ENCODE assay signal across 11 cellular contexts in the genomic region with DNA sequence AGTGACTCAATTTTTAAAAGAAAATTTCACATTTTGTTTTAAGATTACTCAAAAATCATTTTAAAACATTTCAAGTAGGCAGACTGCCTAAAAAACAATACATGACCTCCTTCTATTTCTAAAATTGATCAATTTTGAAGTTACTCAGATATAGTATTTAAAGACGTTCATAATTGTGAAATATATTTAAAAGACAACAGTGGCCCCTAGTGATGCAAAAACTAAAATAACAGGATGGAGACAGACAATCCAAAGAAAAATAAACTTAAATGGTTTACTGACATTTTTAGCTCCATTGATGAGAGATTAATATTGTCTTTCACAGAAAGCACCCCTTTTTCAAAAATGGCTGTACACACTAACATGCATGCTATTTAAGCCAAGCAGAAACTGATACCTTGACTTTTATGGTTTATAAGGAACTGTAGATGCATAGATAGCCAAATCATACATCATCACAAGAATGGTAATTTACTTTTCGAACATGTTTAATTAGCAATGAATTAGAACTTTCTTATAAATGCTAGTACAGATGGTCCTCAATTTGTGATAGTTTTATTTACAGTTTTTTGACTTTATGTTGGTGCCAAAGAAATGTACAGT.
A peak's percentile ranks its signal among the peaks of the same experiment; 100 is the strongest.
DNase-seq lines count a peak whose midpoint lies in the region; FAIRE-seq and TF ChIP-seq lines count a peak whose summit lies in the region.
"Had no signal": no experiment of that assay in that cellular context is flagged by ENCODE, and none has a peak within 500 bp of the region (broad histone marks: within the 10 kb centered on the region; RNA-seq: fewer than 3 reads in every experiment).

No MANE protein-coding gene starts in this region.

- H3K4me1 ChIP-seq in prostate gland (replicated peaks) = no peaks in the 10 kb centered on the region
- H3K4me1 ChIP-seq: parathyroid adenoma had no signal

- H3K4me3 ChIP-seq in fibroblast of mammary gland (ENCODE audit: control insufficient read depth, low read depth, low read length) (no peak overlapping the region), prostate gland (no peak overlapping the region)

- no peaks in the 10 kb centered on the region for H3K27me3 ChIP-seq in prostate gland (replicated peaks; ENCODE audit: insufficient read depth)

- no peaks in the 10 kb centered on the region for H3K9me3 ChIP-seq in prostate gland

- TF ChIP-seq CTCF in fibroblast of mammary gland (conservative IDR thresholded peaks at IDR 0.05; ENCODE audit: control insufficient read depth, insufficient read depth, low read depth, low read length) (peak; percentile 39), prostate gland (IDR thresholded peaks at IDR 0.05) (peak in 3 of 4 experiments; percentile 49 to 54 (median 50))

- DNase-seq in DMS 273 (lab: John Stamatoyannopoulos, UW; ENCODE audit: unreplicated experiment) = peak; percentile 14
- DNase-seq in DMS 273 treated with DMSO at 0.1 percent for 48 hours (lab: John Stamatoyannopoulos, UW) = no peak
- no peak for DNase-seq in RCC 7860 (ENCODE audit: low spot score)
- DNase-seq in fibroblast of mammary gland (ENCODE audit: low read depth) = peak; percentile 43
- DNase-seq in prostate gland (ENCODE audit: low spot score) = no peak
- no peak for DNase-seq in epidermal melanocyte (ENCODE audit: insufficient read length, low spot score)
- DNase-seq in HPDE6-E6E7 (ENCODE audit: extremely low spot score) = no peak
- DNase-seq in GOT3 (lab: John Stamatoyannopoulos, UW) = no peak
- DNase-seq: 8988T, foreskin melanocyte had no signal

- H3K36me3 ChIP-seq in prostate gland = no peaks in the 10 kb centered on the region

- H3K27ac ChIP-seq in prostate gland = no peak overlapping the region
- H3K27ac ChIP-seq: parathyroid adenoma had no signal

- WGBS in prostate gland = 16% methylated on average over 2 of the region's 2 CpGs

- intact Hi-C loops in prostate gland (cut with DNase I) = loop anchor here (5.0 kb wide), 1 partner anchor 913 kb away; no protein-coding TSS in a partner anchor

- no peak for TF ChIP-seq POLR2A in prostate gland (IDR thresholded peaks at IDR 0.05)

- FAIRE-seq in RCC 7860 (lab: Jason Lieb, UNC) = peak; percentile 11

Comparison
In these comparisons a context has a peak if more than half of its experiments do, and no peak if none do; other contexts are left out.
1. DNase-seq: peak in DMS 273 (single experiment) and fibroblast of mammary gland (single experiment); none in DMS 273 treated with DMSO at 0.1 percent for 48 hours (single experiment), RCC 7860 (single experiment), prostate gland (single experiment), epidermal melanocyte (single experiment), HPDE6-E6E7 (single experiment) and GOT3 (single experiment).